ENCODE assay signal across 8 cellular contexts in genomic region chr5:80270543-80270942, GRCh38. TPM values are rescaled to one million over a fixed set of nuclear protein-coding genes. Genes with fewer than 3 reads are reported as not detected.
A peak's percentile ranks its signal among the peaks of the same experiment; 100 is the strongest.
DNase-seq lines count a peak whose midpoint lies in the region; ATAC-seq and TF ChIP-seq lines count a peak whose summit lies in the region.
"Not testable (repeated sequence)": the region's sequence is repeated elsewhere in the genome, so short reads cannot be mapped to it uniquely, and the experiment has no call there.

No MANE protein-coding gene starts in this region.

- not testable (repeated sequence) for DNase-seq in CD4-positive, alpha-beta T cell; T-helper 17 cell; activated CD8-positive, alpha-beta T cell treated with anti-CD3 and anti-CD28 coated beads for 36 hours; activated naive CD4-positive, alpha-beta T cell treated with anti-CD3 and anti-CD28 coated beads, Interleukin-2, amount 10 ng/mL, durations not matched to agents 7 days and 5 days; central memory CD8-positive, alpha-beta T cell (ENCODE audit: low spot score in 2 of 2); naive thymus-derived CD8-positive, alpha-beta T cell; type B pancreatic cell (ENCODE audit: extremely low spot score, unreplicated experiment)

- intact Hi-C loops in CD4-positive, alpha-beta T cell (cut with DNase I, micrococcal nuclease): loop anchor here in 1 of 2 experiments (1.0 to 5.0 kb wide), 3 partner anchors 14 to 133 kb away; partner anchors contain the start of gene SERINC5
- intact Hi-C loops in activated CD8-positive, alpha-beta T cell treated with anti-CD3 and anti-CD28 coated beads for 36 hours (cut with micrococcal nuclease): not testable (repeated sequence)

- H3K9ac ChIP-seq in Loucy (ENCODE audit: low read depth, low read length, poor library complexity, severe bottlenecking): not testable (repeated sequence)

- not testable (repeated sequence) for H3K36me3 Mint-ChIP-seq in CD4-positive, alpha-beta T cell (ENCODE audit: low read depth); T-helper 17 cell (ENCODE audit: low read depth); activated CD8-positive, alpha-beta T cell treated with anti-CD3 and anti-CD28 coated beads for 36 hours (ENCODE audit: low read depth); activated naive CD4-positive, alpha-beta T cell treated with anti-CD3 and anti-CD28 coated beads, Interleukin-2, amount 10 ng/mL, durations not matched to agents 7 days and 5 days; central memory CD8-positive, alpha-beta T cell (ENCODE audit: insufficient read depth); naive thymus-derived CD8-positive, alpha-beta T cell; type B pancreatic cell

- not testable (repeated sequence) for H3F3A ChIP-seq in Loucy (ENCODE audit: low read depth)

- ATAC-seq in CD4-positive, alpha-beta T cell (ENCODE audit: poor library complexity): peak; percentile 33
- not testable (repeated sequence) for ATAC-seq in T-helper 17 cell; central memory CD8-positive, alpha-beta T cell (replicated peaks; ENCODE audit: extremely low read depth, poor library complexity, severe bottlenecking)
- ATAC-seq in activated CD8-positive, alpha-beta T cell treated with anti-CD3 and anti-CD28 coated beads for 36 hours: peak; percentile 50
- ATAC-seq in naive thymus-derived CD8-positive, alpha-beta T cell: peak in 1 of 2 donors; percentile 22

- H3K4me1 ChIP-seq in Loucy (ENCODE audit: insufficient read depth, low read length, poor library complexity, severe bottlenecking): peaks cover 23% of the 10 kb centered on the region

- H3K9me3 ChIP-seq in CD4-positive, alpha-beta T cell (ENCODE audit: control insufficient read depth, low read length); Loucy (ENCODE audit: insufficient read depth, low read depth, low read length); T-helper 17 cell (ENCODE audit: control insufficient read depth, low read length, poor library complexity, severe bottlenecking): not testable (repeated sequence)

- peak overlapping the region; percentile 50 for H3K27ac ChIP-seq in CD4-positive, alpha-beta T cell (ENCODE audit: low read depth, low read length)

- not testable (repeated sequence) for TF ChIP-seq CTCF in CD4-positive, alpha-beta T cell (IDR thresholded peaks at IDR 0.05); Loucy (conservative IDR thresholded peaks at IDR 0.05; ENCODE audit: low read length); activated CD8-positive, alpha-beta T cell treated with anti-CD3 and anti-CD28 coated beads for 36 hours (IDR thresholded peaks at IDR 0.05); type B pancreatic cell (conservative IDR thresholded peaks at IDR 0.05)

- not testable (repeated sequence) for H3K36me3 ChIP-seq in Loucy (ENCODE audit: insufficient read depth, low read length)

- H3K79me2 ChIP-seq in Loucy (ENCODE audit: insufficient read depth, low read length): not testable (repeated sequence)

- peak overlapping the region; percentile 85 for H3K4me3 Mint-ChIP-seq in CD4-positive, alpha-beta T cell
- H3K4me3 Mint-ChIP-seq in T-helper 17 cell, type B pancreatic cell: not testable (repeated sequence)
- peak overlapping the region; percentile 21 for H3K4me3 Mint-ChIP-seq in activated CD8-positive, alpha-beta T cell treated with anti-CD3 and anti-CD28 coated beads for 36 hours
- peak overlapping the region; percentile 41 for H3K4me3 Mint-ChIP-seq in activated naive CD4-positive, alpha-beta T cell treated with anti-CD3 and anti-CD28 coated beads, Interleukin-2, amount 10 ng/mL, durations not matched to agents 7 days and 5 days
- peak overlapping the region; percentile 23 for H3K4me3 Mint-ChIP-seq in central memory CD8-positive, alpha-beta T cell
- peak overlapping the region; percentile 16 to 88 (median 72) for H3K4me3 Mint-ChIP-seq in naive thymus-derived CD8-positive, alpha-beta T cell

- H3K4me2 ChIP-seq in Loucy (ENCODE audit: low read depth, low read length, poor library complexity, severe bottlenecking): not testable (repeated sequence)

- H3K9me3 Mint-ChIP-seq in CD4-positive, alpha-beta T cell; activated CD8-positive, alpha-beta T cell treated with anti-CD3 and anti-CD28 coated beads for 36 hours; activated naive CD4-positive, alpha-beta T cell treated with anti-CD3 and anti-CD28 coated beads, Interleukin-2, amount 10 ng/mL, durations not matched to agents 7 days and 5 days; central memory CD8-positive, alpha-beta T cell; naive thymus-derived CD8-positive, alpha-beta T cell; type B pancreatic cell: not testable (repeated sequence)

- not testable (repeated sequence) for H4K20me1 ChIP-seq in Loucy (ENCODE audit: insufficient read depth, low read length, poor library complexity, severe bottlenecking)

- H2AFZ ChIP-seq in Loucy (ENCODE audit: low read length): peak overlapping the region; percentile 78

- H3K4me3 ChIP-seq in Loucy (ENCODE audit: low read length, poor library complexity, severe bottlenecking): not testable (repeated sequence)

- POLR2A ChIA-PET in CD4-positive, alpha-beta T cell (lab: Charles Lee): interaction anchor here (0.8 to 4.5 kb wide), 9 partner anchors 14 to 178 kb away, joined by 3 to 107 read pairs (median 3); partner anchors contain the start of gene SERINC5
- POLR2A ChIA-PET in activated CD8-positive, alpha-beta T cell treated with anti-CD3 and anti-CD28 coated beads for 36 hours (lab: Charles Lee): interaction anchor here (0.7 to 2.8 kb wide), 4 partner anchors 13 to 76 kb away, joined by 3 to 13 read pairs (median 4); partner anchors contain the start of gene SERINC5
- POLR2A ChIA-PET in naive thymus-derived CD8-positive, alpha-beta T cell (lab: Charles Lee): interaction anchor here (0.7 to 8.4 kb wide), 18 partner anchors 9 to 176 kb away, joined by 3 to 152 read pairs (median 3); partner anchors contain the start of gene SERINC5

- CTCF ChIA-PET in CD4-positive, alpha-beta T cell (lab: Charles Lee): interaction anchor here (1.4 to 1.5 kb wide), 2 partner anchors 15 to 37 kb away, joined by 5 to 6 read pairs; partner anchors contain the start of gene SERINC5
- CTCF ChIA-PET in activated CD8-positive, alpha-beta T cell treated with anti-CD3 and anti-CD28 coated beads for 36 hours (lab: Charles Lee): interaction anchor here (0.8 to 15.7 kb wide), 4 partner anchors 9 to 187 kb away, joined by 3 to 104 read pairs (median 4); no protein-coding TSS in a partner anchor
- CTCF ChIA-PET in activated naive CD4-positive, alpha-beta T cell treated with anti-CD3 and anti-CD28 coated beads, Interleukin-2, amount 10 ng/mL, durations not matched to agents 7 days and 5 days (lab: Charles Lee): interaction anchor here (0.7 to 2.1 kb wide), 4 partner anchors 35 to 187 kb away, joined by 3 to 4 read pairs (median 4); no protein-coding TSS in a partner anchor

- H3K4me1 Mint-ChIP-seq in CD4-positive, alpha-beta T cell (ENCODE audit: low read depth): peaks cover 53% of the 10 kb centered on the region
- H3K4me1 Mint-ChIP-seq in T-helper 17 cell: peaks cover 18% of the 10 kb centered on the region
- H3K4me1 Mint-ChIP-seq in activated CD8-positive, alpha-beta T cell treated with anti-CD3 and anti-CD28 coated beads for 36 hours (ENCODE audit: low read depth): peaks cover 34% of the 10 kb centered on the region
- H3K4me1 Mint-ChIP-seq in activated naive CD4-positive, alpha-beta T cell treated with anti-CD3 and anti-CD28 coated beads, Interleukin-2, amount 10 ng/mL, durations not matched to agents 7 days and 5 days: peaks cover 64% of the 10 kb centered on the region
- H3K4me1 Mint-ChIP-seq in central memory CD8-positive, alpha-beta T cell: not testable (repeated sequence)
- H3K4me1 Mint-ChIP-seq in naive thymus-derived CD8-positive, alpha-beta T cell: peaks cover 21 to 55% (median 45%) of the 10 kb centered on the region in 4 donors
- H3K4me1 Mint-ChIP-seq in type B pancreatic cell (ENCODE audit: unreplicated experiment): peaks cover 16% of the 10 kb centered on the region

- H3K27me3 ChIP-seq in CD4-positive, alpha-beta T cell (ENCODE audit: control insufficient read depth, insufficient read depth, low read length); Loucy (ENCODE audit: insufficient read depth, low read length, poor library complexity, severe bottlenecking): not testable (repeated sequence)

- H3K27me3 Mint-ChIP-seq in CD4-positive, alpha-beta T cell; T-helper 17 cell; activated CD8-positive, alpha-beta T cell treated with anti-CD3 and anti-CD28 coated beads for 36 hours; activated naive CD4-positive, alpha-beta T cell treated with anti-CD3 and anti-CD28 coated beads, Interleukin-2, amount 10 ng/mL, durations not matched to agents 7 days and 5 days; central memory CD8-positive, alpha-beta T cell; naive thymus-derived CD8-positive, alpha-beta T cell; type B pancreatic cell: not testable (repeated sequence)

- peak overlapping the region; percentile 99 for H3K27ac Mint-ChIP-seq in CD4-positive, alpha-beta T cell
- peak overlapping the region; percentile 92 for H3K27ac Mint-ChIP-seq in T-helper 17 cell
- H3K27ac Mint-ChIP-seq in activated CD8-positive, alpha-beta T cell treated with anti-CD3 and anti-CD28 coated beads for 36 hours: peak overlapping the region; percentile 94
- H3K27ac Mint-ChIP-seq in activated naive CD4-positive, alpha-beta T cell treated with anti-CD3 and anti-CD28 coated beads, Interleukin-2, amount 10 ng/mL, durations not matched to agents 7 days and 5 days: peak overlapping the region; percentile 97
- H3K27ac Mint-ChIP-seq in central memory CD8-positive, alpha-beta T cell (ENCODE audit: low read depth): not testable (repeated sequence)
- H3K27ac Mint-ChIP-seq in naive thymus-derived CD8-positive, alpha-beta T cell: peak overlapping the region; percentile 86 to 100 (median 96)
- H3K27ac Mint-ChIP-seq in type B pancreatic cell: peak overlapping the region; percentile 28

- not testable (repeated sequence) for H3K9me2 ChIP-seq in Loucy (replicated peaks; ENCODE audit: low read depth, low read length)

RNA-seq across cellular contexts. Expression of gene SERINC5, which starts 14.7 kb away (rescaled TPM):
- 100 to 1,000 TPM; 115 to 123 TPM for total RNA-seq in CD4-positive, alpha-beta T cell
- total RNA-seq in T-helper 17 cell (100 to 1,000 TPM; 118 to 119 TPM), type B pancreatic cell (ENCODE audit: low replicate concordance) (59.0 and 161 TPM in 2 replicates)
- 10 to 100 TPM; 32.4 to 33.1 TPM for total RNA-seq in activated CD8-positive, alpha-beta T cell treated with anti-CD3 and anti-CD28 coated beads for 36 hours
- 100 to 1,000 TPM; 182 to 186 TPM for total RNA-seq in naive thymus-derived CD8-positive, alpha-beta T cell
- polyA plus RNA-seq in naive thymus-derived CD8-positive, alpha-beta T cell: 10 to 100 TPM; 21.8 to 30.6 (median 24.1) TPM

RNA-seq across cellular contexts. Expression of gene SPZ1, which starts 49.3 kb away (rescaled TPM):
- total RNA-seq in CD4-positive, alpha-beta T cell: not detected
- total RNA-seq in T-helper 17 cell: not detected
- not detected for total RNA-seq in activated CD8-positive, alpha-beta T cell treated with anti-CD3 and anti-CD28 coated beads for 36 hours
- total RNA-seq in naive thymus-derived CD8-positive, alpha-beta T cell: not detected
- polyA plus RNA-seq in naive thymus-derived CD8-positive, alpha-beta T cell: not detected
- total RNA-seq in type B pancreatic cell (ENCODE audit: low replicate concordance): not detected in 2 replicates
